Comparison of ENCODE assay signal across 8 cellular contexts in genomic region chr18:51211552-51211951, GRCh38.
DNase-seq lines count a peak whose midpoint lies in the region; ATAC-seq and TF ChIP-seq lines count a peak whose summit lies in the region.

No MANE protein-coding gene starts in this region.

- ATAC-seq in HG02970 (IDR thresholded peaks at IDR 0.05; ENCODE audit: low FRiP score, unreplicated experiment): peak; percentile 77

- POLR2A ChIA-PET in RWPE1 (lab: Yijun Ruan, JAX; ENCODE audit: low non-redundant PET): no interaction called here

- CTCF ChIA-PET in RWPE1 (lab: Yijun Ruan, JAX): no interaction called here

- H3K27ac ChIP-seq in RWPE1: no peak overlapping the region

- no peak for TF ChIP-seq CTCF in RWPE1 (conservative IDR thresholded peaks at IDR 0.05; ENCODE audit: low read depth)

- DNase-seq in activated gamma-delta T cell treated with Interleukin-2 at 50 U/mL for 16 hours (peak; percentile 20), activated gamma-delta T cell (lab: John Stamatoyannopoulos, UW) (no peak), RWPE1 (ENCODE audit: low spot score) (peak; percentile 7), epidermal melanocyte (ENCODE audit: insufficient read length, low spot score) (peak; percentile 24), NCI-H2107 (lab: John Stamatoyannopoulos, UW) (no peak), T1000 (lab: John Stamatoyannopoulos, UW) (no peak)
- DNase-seq in stimulated activated CD4-positive, alpha-beta T cell treated with anti-CD3 and anti-CD28 coated beads, Interleukin-2, amount 100 ng/mL, for 48 hours: peak; percentile 21 to 26

Comparison
In these comparisons a context has a peak if more than half of its experiments do, and no peak if none do; other contexts are left out.
1. DNase-seq: peak in activated gamma-delta T cell treated with Interleukin-2 at 50 U/mL for 16 hours (single experiment), RWPE1 (single experiment), epidermal melanocyte (single experiment) and stimulated activated CD4-positive, alpha-beta T cell treated with anti-CD3 and anti-CD28 coated beads, Interleukin-2, amount 100 ng/mL, for 48 hours (2 of 2); none in activated gamma-delta T cell (single experiment), NCI-H2107 (single experiment) and T1000 (single experiment).